In genomic region chr1:240611619-240612490, GRCh38 we compare ENCODE assay signal across 8 cellular contexts. TPM values are rescaled to one million over a fixed set of nuclear protein-coding genes. Genes with fewer than 3 reads are reported as not detected.
DNase-seq lines count a peak whose midpoint lies in the region; ATAC-seq and TF ChIP-seq lines count a peak whose summit lies in the region.

Gene GREM2, minus strand, starts transcription at chr1:240612155. Its CDS starts 118,680 bp downstream, at chr1:240493475.

- no peak for TF ChIP-seq CTCF in epithelial cell of esophagus (IDR thresholded peaks at IDR 0.05; ENCODE audit: insufficient read depth, low read depth, low read length, missing control alignments)

- CTCF ChIA-PET in activated CD8-positive, alpha-beta memory T cell treated with anti-CD3 and anti-CD28 coated beads, Interleukin-2, amount 10 ng/mL, durations not matched to agents 7 days and 5 days (lab: Charles Lee): no interaction called here

- peak within 1 kb of the TSS; percentile 53 for H3K27ac Mint-ChIP-seq in activated CD8-positive, alpha-beta memory T cell treated with anti-CD3 and anti-CD28 coated beads, Interleukin-2, amount 10 ng/mL, durations not matched to agents 7 days and 5 days

- no peaks in the 10 kb centered on the region for H3K27me3 ChIP-seq in muscle layer of colon (ENCODE audit: control insufficient read depth in 1 of 2, insufficient read depth in 2 of 2, low read length in 2 of 2)
- H3K27me3 ChIP-seq in stomach smooth muscle (ENCODE audit: control insufficient read depth in 1 of 2, insufficient read depth in 2 of 2, low read length in 2 of 2): peaks cover 0 to 3% of the 10 kb centered on the region in 2 donors

- DNase-seq in NCI-H1105 (lab: John Stamatoyannopoulos, UW): peak; percentile 20
- peak; percentile 71 for DNase-seq in activated CD8-positive, alpha-beta memory T cell treated with anti-CD3 and anti-CD28 coated beads, Interleukin-2, amount 10 ng/mL, durations not matched to agents 7 days and 5 days
- peak; percentile 34 for DNase-seq in epithelial cell of esophagus (ENCODE audit: low read depth)
- no peak for DNase-seq in NCI-H2196 treated with DMSO at 0.1 percent for 48 hours (lab: John Stamatoyannopoulos, UW; ENCODE audit: unreplicated experiment)

- no peaks in the 10 kb centered on the region for H3K9me3 Mint-ChIP-seq in activated CD8-positive, alpha-beta memory T cell treated with anti-CD3 and anti-CD28 coated beads, Interleukin-2, amount 10 ng/mL, durations not matched to agents 7 days and 5 days (ENCODE audit: low read depth)

- peaks cover 28% of the 10 kb centered on the region for H3K4me1 Mint-ChIP-seq in activated CD8-positive, alpha-beta memory T cell treated with anti-CD3 and anti-CD28 coated beads, Interleukin-2, amount 10 ng/mL, durations not matched to agents 7 days and 5 days

- H3K27me3 Mint-ChIP-seq in activated CD8-positive, alpha-beta memory T cell treated with anti-CD3 and anti-CD28 coated beads, Interleukin-2, amount 10 ng/mL, durations not matched to agents 7 days and 5 days: peaks cover 49% of the 10 kb centered on the region

- H3K9me3 ChIP-seq in muscle layer of colon (ENCODE audit: low read length): no peaks in the 10 kb centered on the region
- H3K9me3 ChIP-seq in stomach smooth muscle (ENCODE audit: control insufficient read depth in 2 of 2, low read length in 2 of 2): no peaks in the 10 kb centered on the region

- no peaks in the 10 kb centered on the region for H3K4me1 ChIP-seq in muscle layer of colon (ENCODE audit: insufficient read depth, low read length)
- H3K4me1 ChIP-seq in stomach smooth muscle (ENCODE audit: control insufficient read depth, insufficient read depth, low read length): no peaks in the 10 kb centered on the region

- H3K36me3 ChIP-seq in muscle layer of colon (ENCODE audit: insufficient read depth, low read length): no peaks in the 10 kb centered on the region
- no peaks in the 10 kb centered on the region for H3K36me3 ChIP-seq in stomach smooth muscle (ENCODE audit: control insufficient read depth in 2 of 2, insufficient read depth in 2 of 2, low read length in 2 of 2)

- H3K27ac ChIP-seq in muscle layer of colon (ENCODE audit: low read depth, low read length) (peak within 1 kb of the TSS; percentile 89), stomach smooth muscle (ENCODE audit: low read length) (peak within 1 kb of the TSS; percentile 31)

- peak within 1 kb of the TSS; percentile 60 for H3K4me3 ChIP-seq in epithelial cell of esophagus (ENCODE audit: low read length)
- peak within 1 kb of the TSS; percentile 73 to 86 for H3K4me3 ChIP-seq in muscle layer of colon (ENCODE audit: low read depth in 1 of 2, low read length in 2 of 2)
- H3K4me3 ChIP-seq in stomach smooth muscle (ENCODE audit: low read length in 2 of 2): peak within 1 kb of the TSS; percentile 85 to 90

- peak within 1 kb of the TSS; percentile 73 for H3K9ac ChIP-seq in muscle layer of colon (ENCODE audit: low read length)
- peak within 1 kb of the TSS; percentile 73 to 88 for H3K9ac ChIP-seq in stomach smooth muscle (ENCODE audit: low read length in 2 of 2)

- ATAC-seq in GM18499 (IDR thresholded peaks at IDR 0.05; ENCODE audit: insufficient read depth, unreplicated experiment) (peak; percentile 62), HG02610 (IDR thresholded peaks at IDR 0.05; ENCODE audit: unreplicated experiment) (peak; percentile 98)
- peak; percentile 87 for ATAC-seq in activated CD8-positive, alpha-beta memory T cell treated with anti-CD3 and anti-CD28 coated beads, Interleukin-2, amount 10 ng/mL, durations not matched to agents 7 days and 5 days

- H3K4me3 Mint-ChIP-seq in activated CD8-positive, alpha-beta memory T cell treated with anti-CD3 and anti-CD28 coated beads, Interleukin-2, amount 10 ng/mL, durations not matched to agents 7 days and 5 days: peak within 1 kb of the TSS; percentile 76

- no peaks in the 10 kb centered on the region for H3K36me3 Mint-ChIP-seq in activated CD8-positive, alpha-beta memory T cell treated with anti-CD3 and anti-CD28 coated beads, Interleukin-2, amount 10 ng/mL, durations not matched to agents 7 days and 5 days

RNA-seq across cellular contexts. Expression of gene GREM2, which starts in this region (rescaled TPM):
- total RNA-seq in activated CD8-positive, alpha-beta memory T cell treated with anti-CD3 and anti-CD28 coated beads, Interleukin-2, amount 10 ng/mL, durations not matched to agents 7 days and 5 days: under 1 TPM in 1 of 2 experiments, not detected in 1; 0.05 TPM

Comparison
In these comparisons a context has a peak if more than half of its experiments do, and no peak if none do; other contexts are left out.
1. Peak in DNase-seq and ATAC-seq in activated CD8-positive, alpha-beta memory T cell treated with anti-CD3 and anti-CD28 coated beads, Interleukin-2, amount 10 ng/mL, durations not matched to agents 7 days and 5 days; RNA of the gene not detected or under 1 TPM.